In the genomic region with DNA sequence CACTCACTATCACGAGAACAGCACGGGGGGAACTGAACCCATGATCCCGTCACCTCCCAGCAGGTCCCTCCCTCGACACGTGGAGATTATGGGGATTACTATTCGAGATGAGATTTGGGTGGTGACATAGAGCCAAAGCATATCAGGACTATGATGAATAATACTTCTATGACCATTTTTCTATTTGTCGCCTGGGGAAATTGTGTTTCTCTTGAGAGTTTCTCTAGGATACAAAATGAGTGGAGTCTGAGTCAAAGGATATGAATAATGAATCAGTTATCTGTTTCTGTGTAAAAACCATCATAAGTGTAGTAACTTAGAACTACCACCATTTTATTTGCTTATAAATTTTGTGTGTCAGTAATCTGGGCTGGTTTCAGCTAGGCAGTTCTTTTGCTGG, we compare ENCODE assay signal across 1 cellular context.
TF ChIP-seq lines count a peak whose summit lies in the region.

No MANE protein-coding gene starts in this region.

TF ChIP-seq in SK-N-SH, 30 proteins besides CTCF, POLR2A, EP300 and RAD21 (continued from another document):
- TF ChIP-seq, protein P1, sequence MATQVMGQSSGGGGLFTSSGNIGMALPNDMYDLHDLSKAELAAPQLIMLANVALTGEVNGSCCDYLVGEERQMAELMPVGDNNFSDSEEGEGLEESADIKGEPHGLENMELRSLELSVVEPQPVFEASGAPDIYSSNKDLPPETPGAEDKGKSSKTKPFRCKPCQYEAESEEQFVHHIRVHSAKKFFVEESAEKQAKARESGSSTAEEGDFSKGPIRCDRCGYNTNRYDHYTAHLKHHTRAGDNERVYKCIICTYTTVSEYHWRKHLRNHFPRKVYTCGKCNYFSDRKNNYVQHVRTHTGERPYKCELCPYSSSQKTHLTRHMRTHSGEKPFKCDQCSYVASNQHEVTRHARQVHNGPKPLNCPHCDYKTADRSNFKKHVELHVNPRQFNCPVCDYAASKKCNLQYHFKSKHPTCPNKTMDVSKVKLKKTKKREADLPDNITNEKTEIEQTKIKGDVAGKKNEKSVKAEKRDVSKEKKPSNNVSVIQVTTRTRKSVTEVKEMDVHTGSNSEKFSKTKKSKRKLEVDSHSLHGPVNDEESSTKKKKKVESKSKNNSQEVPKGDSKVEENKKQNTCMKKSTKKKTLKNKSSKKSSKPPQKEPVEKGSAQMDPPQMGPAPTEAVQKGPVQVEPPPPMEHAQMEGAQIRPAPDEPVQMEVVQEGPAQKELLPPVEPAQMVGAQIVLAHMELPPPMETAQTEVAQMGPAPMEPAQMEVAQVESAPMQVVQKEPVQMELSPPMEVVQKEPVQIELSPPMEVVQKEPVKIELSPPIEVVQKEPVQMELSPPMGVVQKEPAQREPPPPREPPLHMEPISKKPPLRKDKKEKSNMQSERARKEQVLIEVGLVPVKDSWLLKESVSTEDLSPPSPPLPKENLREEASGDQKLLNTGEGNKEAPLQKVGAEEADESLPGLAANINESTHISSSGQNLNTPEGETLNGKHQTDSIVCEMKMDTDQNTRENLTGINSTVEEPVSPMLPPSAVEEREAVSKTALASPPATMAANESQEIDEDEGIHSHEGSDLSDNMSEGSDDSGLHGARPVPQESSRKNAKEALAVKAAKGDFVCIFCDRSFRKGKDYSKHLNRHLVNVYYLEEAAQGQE (IDR thresholded peaks at IDR 0.05; ENCODE audit: low read depth, low read length), result no peak
TF ChIP-seq in SK-N-SH: peak in this region for 0.
